In the genomic region with DNA sequence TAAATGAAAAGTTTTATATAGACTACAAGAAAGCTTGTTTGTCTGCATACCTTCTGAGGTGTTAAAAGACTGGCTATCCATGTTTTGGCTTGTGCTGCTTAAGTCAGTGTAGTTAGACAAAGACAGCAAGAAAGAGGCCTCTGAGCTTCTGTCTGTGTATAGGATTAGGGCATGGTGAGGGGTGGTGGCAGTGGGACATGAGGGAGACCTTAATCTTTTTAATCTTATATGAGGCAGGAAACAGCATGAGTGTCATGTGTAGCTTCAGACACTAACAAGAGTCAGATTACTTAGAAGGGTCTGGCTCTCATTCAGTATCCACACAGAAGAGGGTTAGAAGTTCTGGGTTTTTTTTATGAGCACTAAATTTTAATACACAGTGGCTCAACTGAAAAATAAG, we compare ENCODE assay signal across 22 cellular contexts.
"Had no signal": no experiment of that assay in that cellular context is flagged by ENCODE, and none has a peak within 500 bp of the region (broad histone marks: within the 10 kb centered on the region; RNA-seq: fewer than 3 reads in every experiment).

No MANE protein-coding gene starts in this region.

- H3K27me3 Mint-ChIP-seq: dendritic cell treated with granulocyte-macrophage colony-stimulating factor and Interleukin-4, amounts not matched to agents 40 ng/mL and 50 ng/mL, for 4 days; effector memory CD8-positive, alpha-beta T cell had no signal

- H3K27ac ChIP-seq: epithelial cell of prostate, esophagus muscularis mucosa, gastroesophageal sphincter, ovary, suprapubic skin, thyroid gland had no signal

- H3K9me3 ChIP-seq: esophagus muscularis mucosa, gastroesophageal sphincter, ovary, suprapubic skin, thyroid gland had no signal

- H3K4me3 ChIP-seq: esophagus muscularis mucosa, gastroesophageal sphincter, ovary, suprapubic skin, thyroid gland had no signal

- FAIRE-seq: small intestine, urothelium cell line had no signal

- H3K4me1 Mint-ChIP-seq: natural killer cell; neural crest cell; stimulated activated effector memory CD8-positive, alpha-beta T cell treated with anti-CD3 and anti-CD28 coated beads, Interleukin-12 subunit alpha, Interleukin-12 subunit beta, amount 100 ng/mL, for 72 hours had no signal

- H3K4me3 Mint-ChIP-seq: dendritic cell treated with granulocyte-macrophage colony-stimulating factor and Interleukin-4, amounts not matched to agents 40 ng/mL and 50 ng/mL, for 4 days; effector memory CD8-positive, alpha-beta T cell; natural killer cell; neural crest cell; stimulated activated effector memory CD8-positive, alpha-beta T cell treated with anti-CD3 and anti-CD28 coated beads, Interleukin-12 subunit alpha, Interleukin-12 subunit beta, amount 100 ng/mL, for 72 hours; type B pancreatic cell had no signal

- H3K36me3 ChIP-seq: esophagus muscularis mucosa, gastroesophageal sphincter, ovary, suprapubic skin, thyroid gland had no signal

- H3K27me3 ChIP-seq: esophagus muscularis mucosa, gastroesophageal sphincter, ovary, suprapubic skin, thyroid gland had no signal

- H3K36me3 Mint-ChIP-seq: natural killer cell; stimulated activated effector memory CD8-positive, alpha-beta T cell treated with anti-CD3 and anti-CD28 coated beads, Interleukin-12 subunit alpha, Interleukin-12 subunit beta, amount 100 ng/mL, for 72 hours; type B pancreatic cell had no signal

- H3K4me1 ChIP-seq: esophagus muscularis mucosa, gastroesophageal sphincter, suprapubic skin, thyroid gland had no signal

- H3K9me3 Mint-ChIP-seq: neural crest cell, type B pancreatic cell had no signal

- DNase-seq: effector memory CD8-positive, alpha-beta T cell; glutamatergic neuron; islet precursor cell; mammary epithelial cell; natural killer cell; nucleus accumbens; ovary; right cardiac atrium; small intestine; stimulated activated CD4-positive, alpha-beta T cell treated with anti-CD3 and anti-CD28 coated beads, Interleukin-4, amount 100 ng/mL, for 1 hour; stimulated activated CD8-positive, alpha-beta memory T cell treated with anti-CD3 and anti-CD28 coated beads, Interleukin-4, amount 100 ng/mL, for 48 hours; stimulated activated naive CD8-positive, alpha-beta T cell treated with anti-CD3 and anti-CD28 coated beads, Interleukin-15, Interleukin-2, amounts not matched to agents 100 U/mL and 50 U/mL, for 24 hours; thyroid gland had no signal

- H3K27ac Mint-ChIP-seq: dendritic cell treated with granulocyte-macrophage colony-stimulating factor and Interleukin-4, amounts not matched to agents 40 ng/mL and 50 ng/mL, for 4 days; effector memory CD8-positive, alpha-beta T cell; natural killer cell; stimulated activated effector memory CD8-positive, alpha-beta T cell treated with anti-CD3 and anti-CD28 coated beads, Interleukin-12 subunit alpha, Interleukin-12 subunit beta, amount 100 ng/mL, for 72 hours; type B pancreatic cell had no signal
